In the genomic region with DNA sequence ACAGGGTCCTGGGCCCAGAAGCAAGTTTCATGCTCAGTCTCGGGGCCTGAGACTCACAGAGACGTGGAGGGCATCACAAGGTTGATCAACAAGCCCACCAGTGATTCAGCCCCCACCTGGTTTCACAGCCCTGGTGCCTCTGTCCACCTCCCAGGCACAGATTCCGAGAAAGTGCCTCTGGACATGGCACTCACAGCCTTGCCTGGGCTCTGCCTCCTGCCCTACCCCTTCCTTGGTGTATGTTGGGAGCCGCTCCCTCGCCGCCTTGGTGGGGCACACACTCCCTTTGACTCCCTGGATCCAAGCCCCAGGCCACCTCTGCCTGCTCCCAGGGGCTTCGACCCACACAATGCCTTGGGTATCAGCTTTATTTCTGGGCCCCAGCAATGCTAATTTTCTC, we compare ENCODE assay signal across 1 cellular context.
TF ChIP-seq lines count a peak whose summit lies in the region.

No MANE protein-coding gene starts in this region.

TF ChIP-seq in H1, 55 proteins besides CTCF, POLR2A, EP300 and RAD21:
- TF ChIP-seq, protein P1, sequence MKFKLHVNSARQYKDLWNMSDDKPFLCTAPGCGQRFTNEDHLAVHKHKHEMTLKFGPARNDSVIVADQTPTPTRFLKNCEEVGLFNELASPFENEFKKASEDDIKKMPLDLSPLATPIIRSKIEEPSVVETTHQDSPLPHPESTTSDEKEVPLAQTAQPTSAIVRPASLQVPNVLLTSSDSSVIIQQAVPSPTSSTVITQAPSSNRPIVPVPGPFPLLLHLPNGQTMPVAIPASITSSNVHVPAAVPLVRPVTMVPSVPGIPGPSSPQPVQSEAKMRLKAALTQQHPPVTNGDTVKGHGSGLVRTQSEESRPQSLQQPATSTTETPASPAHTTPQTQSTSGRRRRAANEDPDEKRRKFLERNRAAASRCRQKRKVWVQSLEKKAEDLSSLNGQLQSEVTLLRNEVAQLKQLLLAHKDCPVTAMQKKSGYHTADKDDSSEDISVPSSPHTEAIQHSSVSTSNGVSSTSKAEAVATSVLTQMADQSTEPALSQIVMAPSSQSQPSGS (IDR thresholded peaks at IDR 0.05; ENCODE audit: low read length) = no peak
- TF ChIP-seq SP2 (IDR thresholded peaks at IDR 0.05; ENCODE audit: low read length) = no peak
- TF ChIP-seq ZNF274 (IDR thresholded peaks at IDR 0.05; ENCODE audit: borderline replicate concordance, extremely low read depth, low read length) = no peak
- no peak for TF ChIP-seq SRF (IDR thresholded peaks at IDR 0.05; ENCODE audit: low read depth, low read length)
TF ChIP-seq in H1: peak in this region for 0.
